8 cellular contexts compared by ENCODE assay signal in the genomic region with DNA sequence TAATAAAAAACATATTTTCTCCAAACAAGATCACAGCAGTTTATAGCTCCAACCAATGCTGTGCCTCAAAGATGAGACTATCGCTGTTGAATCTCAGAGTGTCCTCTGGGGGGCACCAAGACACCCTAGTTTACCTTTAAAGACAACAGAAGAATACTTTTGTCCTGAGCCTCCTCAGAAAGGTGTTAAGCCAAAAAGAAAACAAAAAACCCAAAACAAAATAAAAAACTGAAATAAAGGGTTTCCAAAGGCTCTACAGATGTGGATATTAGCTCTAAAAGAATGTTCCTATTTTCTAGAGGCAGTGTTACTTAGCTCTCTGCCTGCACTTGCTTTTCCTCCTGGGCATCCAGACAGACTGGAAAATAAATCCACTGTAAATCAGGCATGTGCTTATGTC.
DNase-seq lines count a peak whose midpoint lies in the region; ATAC-seq and TF ChIP-seq lines count a peak whose summit lies in the region.

No MANE protein-coding gene starts in this region.

- TF ChIP-seq CTCF in A673 (conservative IDR thresholded peaks at IDR 0.05; ENCODE audit: low read depth, low read length) (peak; percentile 89), GM13977 (IDR thresholded peaks at IDR 0.05; ENCODE audit: extremely low read depth, insufficient read depth, missing control alignments) (peak; percentile 76), SU-DHL-6 (IDR thresholded peaks at IDR 0.05; ENCODE audit: insufficient read depth, low read length, poor library complexity, severe bottlenecking) (peak; percentile 81)

- CTCF ChIA-PET in A673 (lab: Charles Lee) = interaction anchor here (0.5 to 3.2 kb wide), 9 partner anchors 9 to 552 kb away, joined by 3 to 41 read pairs (median 4); no protein-coding TSS in a partner anchor

- DNase-seq in A673 (ENCODE audit: low spot score) = peak; percentile 70
- peak; percentile 68 for DNase-seq in GM13977 (ENCODE audit: low spot score)
- peak; percentile 48 for DNase-seq in MV-4-11 (lab: John Stamatoyannopoulos, UW)
- peak in 35 of 56 donors; percentile 2 to 85 (median 25) for DNase-seq in amygdala (lab: John Stamatoyannopoulos, UW)
- no peak for DNase-seq in left ventricle myocardium superior
- DNase-seq in sciatic nerve (ENCODE audit: low spot score) = no peak

- no peaks in the 10 kb centered on the region for H3K4me1 ChIP-seq in A673 (ENCODE audit: insufficient read depth, low read length, poor library complexity, severe bottlenecking)

- no peaks in the 10 kb centered on the region for H3K9me2 ChIP-seq in SU-DHL-6 (replicated peaks; ENCODE audit: insufficient read depth, low read length)

- no peak overlapping the region for H3K4me3 ChIP-seq in A673 (ENCODE audit: low read depth, low read length, poor library complexity, severe bottlenecking)
- no peak overlapping the region for H3K4me3 ChIP-seq in SU-DHL-6 (ENCODE audit: insufficient read depth, low read length, poor library complexity, severe bottlenecking)

- H3K9me3 ChIP-seq in A673 (ENCODE audit: low read depth, low read length, poor library complexity, severe bottlenecking) = no peaks in the 10 kb centered on the region
- no peaks in the 10 kb centered on the region for H3K9me3 ChIP-seq in SU-DHL-6 (ENCODE audit: insufficient read depth, low read length)

- POLR2A ChIA-PET in A673 (lab: Charles Lee; ENCODE audit: low non-redundant PET) = no interaction called here

- H3K4me2 ChIP-seq in SU-DHL-6 (ENCODE audit: low read depth, low read length, poor library complexity, severe bottlenecking) = no peak overlapping the region

- BruUV-seq in A673 (replicated peaks; lab: Mats Ljungman, UMichigan) = no TSS peak

- in situ Hi-C loops in GM13977 (cut with MboI; ENCODE audit: low pct_unique_long_range_greater_than_20kb, low sequenced_read_pairs, unreplicated experiment) = loop anchor here (5.0 kb wide), 1 partner anchor 269 kb away; no protein-coding TSS in a partner anchor

- ATAC-seq in left ventricle myocardium superior (peak; percentile 82), sciatic nerve (peak; percentile 81), GM18868 (IDR thresholded peaks at IDR 0.05; ENCODE audit: unreplicated experiment) (no peak)

- intact Hi-C loops in A673 (cut with micrococcal nuclease; ENCODE audit: unreplicated experiment) = loop anchor here (1.0 to 10.0 kb wide), 4 partner anchors 152 to 522 kb away; no protein-coding TSS in a partner anchor
- intact Hi-C loops in left ventricle myocardium superior (cut with micrococcal nuclease) = loop anchor here (10.0 kb wide), 2 partner anchors 272 to 382 kb away; no protein-coding TSS in a partner anchor
- intact Hi-C loops in sciatic nerve (cut with DNase I) = no loop called here

- no peaks in the 10 kb centered on the region for H4K20me1 ChIP-seq in SU-DHL-6 (ENCODE audit: low read depth, low read length)

- H3K36me3 ChIP-seq in A673 (ENCODE audit: insufficient read depth, low read length, poor library complexity, severe bottlenecking) = no peaks in the 10 kb centered on the region
- H3K36me3 ChIP-seq in SU-DHL-6 (ENCODE audit: low read length) = no peaks in the 10 kb centered on the region; the same call in 1 of the 2 replicates

- no peaks in the 10 kb centered on the region for H3K79me2 ChIP-seq in SU-DHL-6 (ENCODE audit: insufficient read depth, low read length)

- no peak overlapping the region for H3K9ac ChIP-seq in SU-DHL-6 (ENCODE audit: low read length)

- H3F3A ChIP-seq in SU-DHL-6 (ENCODE audit: insufficient read depth) = 0 out of 2 replicates have a peak, but pooled peaks cover 8% of the 10 kb centered on the region

- H3K27ac ChIP-seq in A673 (ENCODE audit: low read depth, low read length, poor library complexity, severe bottlenecking) (no peak overlapping the region), SU-DHL-6 (ENCODE audit: low read depth, low read length) (no peak overlapping the region)

- no peak overlapping the region for H2AFZ ChIP-seq in SU-DHL-6 (ENCODE audit: low read depth, low read length, severe bottlenecking)

- H3K27me3 ChIP-seq in A673 (replicated peaks; ENCODE audit: insufficient read depth, low read depth, low read length, poor library complexity) (no peaks in the 10 kb centered on the region), SU-DHL-6 (ENCODE audit: low read length) (no peaks in the 10 kb centered on the region)

Comparison
In these comparisons a context has a peak if more than half of its experiments do, and no peak if none do; other contexts are left out.
1. DNase-seq: peak in A673 (single experiment), GM13977 (single experiment), MV-4-11 (single experiment) and amygdala (35 of 56); none in left ventricle myocardium superior (single experiment) and sciatic nerve (single experiment).
2. Peak in every context shown above with its lines, with median percentiles within 50 percentile points of each other: CTCF ChIP-seq.